ENCODE assay signal across 10 cellular contexts in genomic region chr1:84442747-84443646, GRCh38. TPM values are rescaled to one million over a fixed set of nuclear protein-coding genes. Genes with fewer than 3 reads are reported as not detected.
A peak's percentile ranks its signal among the peaks of the same experiment; 100 is the strongest.
DNase-seq lines count a peak whose midpoint lies in the region; ATAC-seq and TF ChIP-seq lines count a peak whose summit lies in the region.
"Not testable (repeated sequence)": the region's sequence is repeated elsewhere in the genome, so short reads cannot be mapped to it uniquely, and the experiment has no call there.
"Had no signal": no experiment of that assay in that cellular context is flagged by ENCODE, and none has a peak within 500 bp of the region (broad histone marks: within the 10 kb centered on the region; RNA-seq: fewer than 3 reads in every experiment).

No MANE protein-coding gene starts in this region.

- not testable (repeated sequence) for H3K9me3 Mint-ChIP-seq in CD4-positive, alpha-beta T cell; activated CD4-positive, alpha-beta memory T cell treated with anti-CD3 and anti-CD28 coated beads, Interleukin-2, amount 10 ng/mL, durations not matched to agents 7 days and 5 days; immature natural killer cell
- peaks cover 0 to 11% of the 10 kb centered on the region in 2 donors for H3K9me3 Mint-ChIP-seq in activated naive CD4-positive, alpha-beta T cell treated with anti-CD3 and anti-CD28 coated beads, Interleukin-2, amount 50 U/mL, for 72 hours

- H3K4me3 Mint-ChIP-seq in CD4-positive, alpha-beta T cell = peak overlapping the region; percentile 3
- peak overlapping the region; percentile 38 for H3K4me3 Mint-ChIP-seq in activated CD4-positive, alpha-beta memory T cell treated with anti-CD3 and anti-CD28 coated beads, Interleukin-2, amount 10 ng/mL, durations not matched to agents 7 days and 5 days
- H3K4me3 Mint-ChIP-seq in immature natural killer cell = peak overlapping the region in 4 of 5 donors; percentile 4 to 71 (median 40)

- CTCF ChIA-PET in CD4-positive, alpha-beta T cell (lab: Charles Lee) = interaction anchor here (0.6 to 2.2 kb wide), 30 partner anchors 10 to 502 kb away, joined by 3 to 14 read pairs (median 5); partner anchors contain the start of genes CTBS, GNG5, PRKACB and SPATA1
- CTCF ChIA-PET in activated CD4-positive, alpha-beta memory T cell treated with anti-CD3 and anti-CD28 coated beads, Interleukin-2, amount 10 ng/mL, durations not matched to agents 7 days and 5 days (lab: Charles Lee) = interaction anchor here (0.8 to 4.1 kb wide), 25 partner anchors 9 to 500 kb away, joined by 3 to 24 read pairs (median 5); partner anchors contain the start of genes CTBS, GNG5, PRKACB and RPF1

- peak; percentile 40 for ATAC-seq in CD4-positive, alpha-beta T cell (ENCODE audit: poor library complexity)
- ATAC-seq in GM21723 (IDR thresholded peaks at IDR 0.05; ENCODE audit: unreplicated experiment) = peak; percentile 12
- ATAC-seq in activated naive CD4-positive, alpha-beta T cell treated with anti-CD3 and anti-CD28 coated beads, Interleukin-2, amount 50 U/mL, for 72 hours = peak; percentile 44 to 80

- H3K27me3 Mint-ChIP-seq in CD4-positive, alpha-beta T cell = peaks cover 21% of the 10 kb centered on the region
- H3K27me3 Mint-ChIP-seq in activated CD4-positive, alpha-beta memory T cell treated with anti-CD3 and anti-CD28 coated beads, Interleukin-2, amount 10 ng/mL, durations not matched to agents 7 days and 5 days = peaks cover 11% of the 10 kb centered on the region
- H3K27me3 Mint-ChIP-seq in immature natural killer cell (ENCODE audit: low read depth in 3 of 3) = not testable (repeated sequence)

- H3K9me3 ChIP-seq in CD4-positive, alpha-beta T cell (ENCODE audit: control insufficient read depth, low read length) = not testable (repeated sequence)

- H3K4me1 Mint-ChIP-seq in CD4-positive, alpha-beta T cell (ENCODE audit: low read depth) = peaks cover 11% of the 10 kb centered on the region
- H3K4me1 Mint-ChIP-seq in activated CD4-positive, alpha-beta memory T cell treated with anti-CD3 and anti-CD28 coated beads, Interleukin-2, amount 10 ng/mL, durations not matched to agents 7 days and 5 days = peaks cover 22% of the 10 kb centered on the region
- peaks cover 13 to 16% of the 10 kb centered on the region in 2 donors for H3K4me1 Mint-ChIP-seq in immature natural killer cell

- peak overlapping the region; percentile 1 for H3K27ac Mint-ChIP-seq in CD4-positive, alpha-beta T cell
- H3K27ac Mint-ChIP-seq in activated CD4-positive, alpha-beta memory T cell treated with anti-CD3 and anti-CD28 coated beads, Interleukin-2, amount 10 ng/mL, durations not matched to agents 7 days and 5 days = peak overlapping the region; percentile 83
- peak overlapping the region in 1 of 2 donors; percentile 42 for H3K27ac Mint-ChIP-seq in activated naive CD4-positive, alpha-beta T cell treated with anti-CD3 and anti-CD28 coated beads, Interleukin-2, amount 50 U/mL, for 72 hours
- H3K27ac Mint-ChIP-seq in immature natural killer cell = peak overlapping the region in 3 of 6 donors; percentile 46 to 57 (median 51)

- H3K27ac ChIP-seq in CD4-positive, alpha-beta T cell (ENCODE audit: low read depth, low read length) = not testable (repeated sequence)

- not testable (repeated sequence) for H3K36me3 Mint-ChIP-seq in CD4-positive, alpha-beta T cell (ENCODE audit: low read depth); activated naive CD4-positive, alpha-beta T cell treated with anti-CD3 and anti-CD28 coated beads, Interleukin-2, amount 50 U/mL, for 72 hours; immature natural killer cell
- peaks cover 14% of the 10 kb centered on the region for H3K36me3 Mint-ChIP-seq in activated CD4-positive, alpha-beta memory T cell treated with anti-CD3 and anti-CD28 coated beads, Interleukin-2, amount 10 ng/mL, durations not matched to agents 7 days and 5 days (ENCODE audit: low read depth)

- peak in 4 of 10 experiments; percentile 10 to 17 (median 14) for DNase-seq in CD4-positive, alpha-beta T cell
- DNase-seq in NCI-H1092 treated with DMSO at 0.1 percent for 48 hours (lab: John Stamatoyannopoulos, UW) = peak; percentile 3
- DNase-seq in T follicular helper cell (ENCODE audit: low read depth) = peak; percentile 8
- peak; percentile 54 for DNase-seq in activated CD4-positive, alpha-beta memory T cell treated with anti-CD3 and anti-CD28 coated beads, Interleukin-2, amount 10 ng/mL, durations not matched to agents 7 days and 5 days
- not testable (repeated sequence) for DNase-seq in activated naive CD4-positive, alpha-beta T cell treated with anti-CD3 and anti-CD28 coated beads, Interleukin-2, amount 50 U/mL, for 72 hours (ENCODE audit: low spot score in 2 of 2); immature natural killer cell
- DNase-seq in stimulated activated CD4-positive, alpha-beta T cell treated with anti-CD3 and anti-CD28 coated beads, Interleukin-2, amount 100 ng/mL, for 24 hours = peak; percentile 32 to 33

- POLR2A ChIA-PET in CD4-positive, alpha-beta T cell (lab: Charles Lee) = interaction anchor here (0.7 to 2.1 kb wide), 10 partner anchors 9 to 302 kb away, joined by 3 to 21 read pairs (median 5); partner anchors contain the start of genes CTBS, GNG5, PRKACB and RPF1
- POLR2A ChIA-PET in activated CD4-positive, alpha-beta memory T cell treated with anti-CD3 and anti-CD28 coated beads, Interleukin-2, amount 10 ng/mL, durations not matched to agents 7 days and 5 days (lab: Charles Lee) = interaction anchor here (0.8 to 3.2 kb wide), 12 partner anchors 9 to 816 kb away, joined by 3 to 37 read pairs (median 4); partner anchors contain the start of genes C1orf52, CTBS, GNG5 and PRKACB

- TF ChIP-seq CTCF in CD4-positive, alpha-beta T cell (IDR thresholded peaks at IDR 0.05) = not testable (repeated sequence)

- not testable (repeated sequence) for H3K27me3 ChIP-seq in CD4-positive, alpha-beta T cell (ENCODE audit: control insufficient read depth, insufficient read depth, low read length)

- intact Hi-C loops in CD4-positive, alpha-beta T cell (cut with DNase I, micrococcal nuclease) = loop anchor here (1.0 to 5.0 kb wide), 9 partner anchors 36 to 492 kb away; partner anchors contain the start of genes CTBS (in 1 of the 2), GNG5 (in 1 of the 2), RPF1 (in 1 of the 2) and SPATA1 (in 1 of the 2)

RNA-seq across cellular contexts. Expression of gene RPF1, which starts 36.1 kb away (rescaled TPM):
- total RNA-seq in CD4-positive, alpha-beta T cell = 10 to 100 TPM; 67.6 to 69.4 TPM
- 10 to 100 TPM; 37.8 to 39.7 TPM for total RNA-seq in activated CD4-positive, alpha-beta memory T cell treated with anti-CD3 and anti-CD28 coated beads, Interleukin-2, amount 10 ng/mL, durations not matched to agents 7 days and 5 days
- total RNA-seq in activated naive CD4-positive, alpha-beta T cell treated with anti-CD3 and anti-CD28 coated beads, Interleukin-2, amount 50 U/mL, for 72 hours = 10 to 100 TPM; 44.6 to 62.5 TPM
- 10 to 100 TPM; 50.7 to 88.5 (median 54.9) TPM for polyA plus RNA-seq in immature natural killer cell

RNA-seq across cellular contexts. Expression of gene DNASE2B, which starts 44.7 kb away (rescaled TPM):
- not detected for total RNA-seq in CD4-positive, alpha-beta T cell
- not detected for total RNA-seq in activated CD4-positive, alpha-beta memory T cell treated with anti-CD3 and anti-CD28 coated beads, Interleukin-2, amount 10 ng/mL, durations not matched to agents 7 days and 5 days
- not detected for total RNA-seq in activated naive CD4-positive, alpha-beta T cell treated with anti-CD3 and anti-CD28 coated beads, Interleukin-2, amount 50 U/mL, for 72 hours
- not detected for polyA plus RNA-seq in immature natural killer cell
- total RNA-seq: gastroesophageal sphincter; T-helper 1 cell treated with Interleukin-12 subunit alpha and Interleukin-12 subunit beta and Interleukin-4 antibody, amounts not matched to agents 30 ng/mL and 1 ng/mL, for 36 hours had no signal

Comparison
In these comparisons a context has a peak if more than half of its experiments do, and no peak if none do; other contexts are left out.
1. ATAC-seq: peak in every context shown above with its lines; median percentile 62 in activated naive CD4-positive, alpha-beta T cell treated with anti-CD3 and anti-CD28 coated beads, Interleukin-2, amount 50 U/mL, for 72 hours; 40 in CD4-positive, alpha-beta T cell; 12 in GM21723.